1 cellular context compared by ENCODE assay signal in genomic region chr10:30580241-30580640, GRCh38.
TF ChIP-seq lines count a peak whose summit lies in the region.

No MANE protein-coding gene starts in this region.

TF ChIP-seq in GM23338, 12 proteins besides CTCF, POLR2A, EP300 and RAD21 (continued from another document):
- TF ChIP-seq STAT1 (IDR thresholded peaks at IDR 0.05; ENCODE audit: unreplicated experiment) (no peak), POLR2AphosphoS5 (IDR thresholded peaks at IDR 0.05; ENCODE audit: low read depth) (no peak), EZH2 (IDR thresholded peaks at IDR 0.05; ENCODE audit: low read depth, unreplicated experiment) (no peak), JUNB (IDR thresholded peaks at IDR 0.05; ENCODE audit: unreplicated experiment) (no peak), CREB1 (CRISPR knock-in tag; IDR thresholded peaks at IDR 0.05; ENCODE audit: low read depth) (no peak), ZNF114 (CRISPR knock-in tag; IDR thresholded peaks at IDR 0.05) (no peak)
